1 cellular context compared by ENCODE assay signal in the genomic region with DNA sequence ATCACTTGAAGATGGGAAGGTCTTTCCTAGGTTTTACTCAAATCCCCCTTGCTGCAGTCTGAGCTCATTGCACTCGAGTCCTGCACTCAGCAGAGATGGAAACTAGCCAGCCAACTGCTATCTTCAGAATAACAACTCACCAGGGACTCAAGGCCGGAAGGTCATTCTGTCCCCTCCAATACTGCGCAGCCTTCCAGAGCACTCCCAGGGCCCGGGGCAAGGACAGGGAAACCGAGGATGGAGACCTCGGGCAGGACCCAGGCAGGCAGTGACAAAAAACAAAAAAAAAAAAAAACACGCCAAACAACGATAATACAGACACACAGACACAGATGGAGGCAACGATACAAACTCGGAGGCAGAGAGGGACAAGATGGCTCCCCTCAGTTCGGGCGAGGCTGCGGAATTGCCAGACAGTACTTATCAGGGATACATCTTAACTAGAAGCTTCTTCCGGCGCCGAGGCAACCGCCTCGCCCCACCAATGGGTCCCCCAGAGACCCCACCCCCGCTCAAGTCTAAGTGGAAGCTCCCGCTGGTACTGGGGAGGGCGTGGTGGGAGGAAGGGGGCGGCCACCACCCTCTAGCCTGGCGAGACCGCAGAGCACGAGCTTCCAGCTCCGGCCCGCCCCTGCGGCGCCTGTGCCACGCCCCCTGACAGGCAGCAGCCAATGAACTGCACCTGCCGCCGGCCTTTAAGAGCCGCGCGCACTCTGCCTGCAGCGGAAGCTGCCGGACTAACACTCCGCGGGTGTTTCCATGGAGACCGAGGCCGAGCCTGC.
TF ChIP-seq lines count a peak whose summit lies in the region.

No MANE protein-coding gene starts in this region.

TF ChIP-seq in K562, 482 proteins besides CTCF, POLR2A, EP300 and RAD21 (continued from another document and continues in another):
- TF ChIP-seq, protein P1, sequence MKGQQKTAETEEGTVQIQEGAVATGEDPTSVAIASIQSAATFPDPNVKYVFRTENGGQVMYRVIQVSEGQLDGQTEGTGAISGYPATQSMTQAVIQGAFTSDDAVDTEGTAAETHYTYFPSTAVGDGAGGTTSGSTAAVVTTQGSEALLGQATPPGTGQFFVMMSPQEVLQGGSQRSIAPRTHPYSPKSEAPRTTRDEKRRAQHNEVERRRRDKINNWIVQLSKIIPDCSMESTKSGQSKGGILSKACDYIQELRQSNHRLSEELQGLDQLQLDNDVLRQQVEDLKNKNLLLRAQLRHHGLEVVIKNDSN (CRISPR knock-in tag; IDR thresholded peaks at IDR 0.05) = peak; percentile 68
- TF ChIP-seq RFX7 (CRISPR knock-in tag; IDR thresholded peaks at IDR 0.05) (no peak), RBM22 (IDR thresholded peaks at IDR 0.05; ENCODE audit: low read depth, low read length, poor library complexity, severe bottlenecking) (peak; percentile 99), ZNF589 (CRISPR knock-in tag; IDR thresholded peaks at IDR 0.05; ENCODE audit: low read depth) (peak; percentile 67; the same call in 1 of the 2 replicates), ZNF263 (CRISPR knock-in tag; IDR thresholded peaks at IDR 0.05; ENCODE audit: borderline replicate concordance) (no peak), RFX1 (IDR thresholded peaks at IDR 0.05) (peak; percentile 100), KDM1A (IDR thresholded peaks at IDR 0.05) (peak in 1 of 2 experiments; percentile 25; a peak in 1 of 4 replicates), GTF2F1 (IDR thresholded peaks at IDR 0.05; ENCODE audit: low read depth, low read length) (0 out of 2 replicates have a peak, but pooled peaks have one; percentile 13), CBFA2T2 (conservative IDR thresholded peaks at IDR 0.05) (peak; percentile 35; the same call in 1 of the 2 replicates), MIER1 (IDR thresholded peaks at IDR 0.05; ENCODE audit: low read depth) (peak; percentile 43; the same call in 1 of the 2 replicates), ZNF431 (CRISPR knock-in tag; IDR thresholded peaks at IDR 0.05) (no peak), POLR2AphosphoS5 (IDR thresholded peaks at IDR 0.05; ENCODE audit: control insufficient read depth, insufficient read depth, low read depth, low read length) (peak; percentile 38; the same call in 1 of the 2 replicates), NCOR1 (IDR thresholded peaks at IDR 0.05) (peak; percentile 64), ATF1 (CRISPR knock-in tag; IDR thresholded peaks at IDR 0.05) (no peak), ATF1 (tag; IDR thresholded peaks at IDR 0.05) (peak; percentile 49), BCOR (IDR thresholded peaks at IDR 0.05) (peak; percentile 72), ZNF274 (IDR thresholded peaks at IDR 0.05; ENCODE audit: borderline replicate concordance, low read depth, low read length) (no peak), GABPA (tag; conservative IDR thresholded peaks at IDR 0.05; ENCODE audit: low read depth) (peak; percentile 82), PML (IDR thresholded peaks at IDR 0.05; ENCODE audit: low read length) (peak; percentile 17; the same call in 1 of the 2 replicates), KHSRP (IDR thresholded peaks at IDR 0.05) (no peak), CREM (IDR thresholded peaks at IDR 0.05; ENCODE audit: low read depth) (peak; percentile 42; the same call in 1 of the 2 replicates), MXI1 (IDR thresholded peaks at IDR 0.05; ENCODE audit: low read depth, low read length) (peak; percentile 98), ZNF707 (CRISPR knock-in tag; conservative IDR thresholded peaks at IDR 0.05) (no peak), FIP1L1 (IDR thresholded peaks at IDR 0.05; ENCODE audit: low read depth, low read length, poor library complexity, severe bottlenecking) (no peak), YY1 (IDR thresholded peaks at IDR 0.05; ENCODE audit: borderline replicate concordance in 1 of 3, control insufficient read depth in 1 of 3, extremely low read depth in 1 of 3, insufficient read depth in 3 of 3, insufficient read length in 1 of 3, insufficient replicate concordance in 2 of 3, low read depth in 1 of 3, low read length in 2 of 3) (peak; percentile 52 to 92 (median 82)), KDM4B (IDR thresholded peaks at IDR 0.05; ENCODE audit: borderline replicate concordance in 2 of 2, low read depth in 1 of 2) (peak in 1 of 2 experiments; percentile 57; a peak in 1 of 4 replicates), POU5F1 (IDR thresholded peaks at IDR 0.05; ENCODE audit: borderline replicate concordance, low read depth, low read length, partially characterized antibody) (no peak), POLR2H (tag; IDR thresholded peaks at IDR 0.05; ENCODE audit: low read depth) (peak; percentile 89), CCNT2 (IDR thresholded peaks at IDR 0.05; ENCODE audit: borderline replicate concordance, extremely low read depth, insufficient read length, low read depth, low read length) (peak; percentile 90), ARNT (IDR thresholded peaks at IDR 0.05) (peak in 1 of 2 experiments; percentile 51; a peak in 2 of 4 replicates), SUPT5H (IDR thresholded peaks at IDR 0.05) (peak; percentile 84)
- TF ChIP-seq, protein P2, sequence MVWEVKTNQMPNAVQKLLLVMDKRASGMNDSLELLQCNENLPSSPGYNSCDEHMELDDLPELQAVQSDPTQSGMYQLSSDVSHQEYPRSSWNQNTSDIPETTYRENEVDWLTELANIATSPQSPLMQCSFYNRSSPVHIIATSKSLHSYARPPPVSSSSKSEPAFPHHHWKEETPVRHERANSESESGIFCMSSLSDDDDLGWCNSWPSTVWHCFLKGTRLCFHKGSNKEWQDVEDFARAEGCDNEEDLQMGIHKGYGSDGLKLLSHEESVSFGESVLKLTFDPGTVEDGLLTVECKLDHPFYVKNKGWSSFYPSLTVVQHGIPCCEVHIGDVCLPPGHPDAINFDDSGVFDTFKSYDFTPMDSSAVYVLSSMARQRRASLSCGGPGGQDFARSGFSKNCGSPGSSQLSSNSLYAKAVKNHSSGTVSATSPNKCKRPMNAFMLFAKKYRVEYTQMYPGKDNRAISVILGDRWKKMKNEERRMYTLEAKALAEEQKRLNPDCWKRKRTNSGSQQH (CRISPR knock-in tag; IDR thresholded peaks at IDR 0.05) = peak; percentile 71; the same call in 1 of the 2 replicates
- TF ChIP-seq, protein P3, sequence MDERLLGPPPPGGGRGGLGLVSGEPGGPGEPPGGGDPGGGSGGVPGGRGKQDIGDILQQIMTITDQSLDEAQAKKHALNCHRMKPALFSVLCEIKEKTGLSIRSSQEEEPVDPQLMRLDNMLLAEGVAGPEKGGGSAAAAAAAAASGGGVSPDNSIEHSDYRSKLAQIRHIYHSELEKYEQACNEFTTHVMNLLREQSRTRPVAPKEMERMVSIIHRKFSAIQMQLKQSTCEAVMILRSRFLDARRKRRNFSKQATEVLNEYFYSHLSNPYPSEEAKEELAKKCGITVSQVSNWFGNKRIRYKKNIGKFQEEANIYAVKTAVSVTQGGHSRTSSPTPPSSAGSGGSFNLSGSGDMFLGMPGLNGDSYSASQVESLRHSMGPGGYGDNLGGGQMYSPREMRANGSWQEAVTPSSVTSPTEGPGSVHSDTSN (CRISPR knock-in tag; IDR thresholded peaks at IDR 0.05; ENCODE audit: low read depth) = no peak
- TF ChIP-seq, protein P3 (tag; conservative IDR thresholded peaks at IDR 0.05; ENCODE audit: low read depth) = no peak
- TF ChIP-seq, protein P4, sequence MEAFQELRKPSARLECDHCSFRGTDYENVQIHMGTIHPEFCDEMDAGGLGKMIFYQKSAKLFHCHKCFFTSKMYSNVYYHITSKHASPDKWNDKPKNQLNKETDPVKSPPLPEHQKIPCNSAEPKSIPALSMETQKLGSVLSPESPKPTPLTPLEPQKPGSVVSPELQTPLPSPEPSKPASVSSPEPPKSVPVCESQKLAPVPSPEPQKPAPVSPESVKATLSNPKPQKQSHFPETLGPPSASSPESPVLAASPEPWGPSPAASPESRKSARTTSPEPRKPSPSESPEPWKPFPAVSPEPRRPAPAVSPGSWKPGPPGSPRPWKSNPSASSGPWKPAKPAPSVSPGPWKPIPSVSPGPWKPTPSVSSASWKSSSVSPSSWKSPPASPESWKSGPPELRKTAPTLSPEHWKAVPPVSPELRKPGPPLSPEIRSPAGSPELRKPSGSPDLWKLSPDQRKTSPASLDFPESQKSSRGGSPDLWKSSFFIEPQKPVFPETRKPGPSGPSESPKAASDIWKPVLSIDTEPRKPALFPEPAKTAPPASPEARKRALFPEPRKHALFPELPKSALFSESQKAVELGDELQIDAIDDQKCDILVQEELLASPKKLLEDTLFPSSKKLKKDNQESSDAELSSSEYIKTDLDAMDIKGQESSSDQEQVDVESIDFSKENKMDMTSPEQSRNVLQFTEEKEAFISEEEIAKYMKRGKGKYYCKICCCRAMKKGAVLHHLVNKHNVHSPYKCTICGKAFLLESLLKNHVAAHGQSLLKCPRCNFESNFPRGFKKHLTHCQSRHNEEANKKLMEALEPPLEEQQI (IDR thresholded peaks at IDR 0.05) = no peak
- TF ChIP-seq, protein P5, sequence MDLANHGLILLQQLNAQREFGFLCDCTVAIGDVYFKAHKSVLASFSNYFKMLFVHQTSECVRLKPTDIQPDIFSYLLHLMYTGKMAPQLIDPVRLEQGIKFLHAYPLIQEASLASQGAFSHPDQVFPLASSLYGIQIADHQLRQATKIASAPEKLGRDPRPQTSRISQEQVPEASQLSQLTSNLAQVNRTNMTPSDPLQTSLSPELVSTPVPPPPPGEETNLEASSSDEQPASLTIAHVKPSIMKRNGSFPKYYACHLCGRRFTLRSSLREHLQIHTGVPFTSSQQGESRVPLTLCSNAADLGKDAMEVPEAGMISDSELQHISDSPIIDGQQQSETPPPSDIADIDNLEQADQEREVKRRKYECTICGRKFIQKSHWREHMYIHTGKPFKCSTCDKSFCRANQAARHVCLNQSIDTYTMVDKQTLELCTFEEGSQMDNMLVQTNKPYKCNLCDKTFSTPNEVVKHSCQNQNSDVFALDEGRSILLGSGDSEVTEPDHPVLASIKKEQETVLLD (IDR thresholded peaks at IDR 0.05) = peak; percentile 54; the same call in 1 of the 2 replicates
- TF ChIP-seq, protein P6, sequence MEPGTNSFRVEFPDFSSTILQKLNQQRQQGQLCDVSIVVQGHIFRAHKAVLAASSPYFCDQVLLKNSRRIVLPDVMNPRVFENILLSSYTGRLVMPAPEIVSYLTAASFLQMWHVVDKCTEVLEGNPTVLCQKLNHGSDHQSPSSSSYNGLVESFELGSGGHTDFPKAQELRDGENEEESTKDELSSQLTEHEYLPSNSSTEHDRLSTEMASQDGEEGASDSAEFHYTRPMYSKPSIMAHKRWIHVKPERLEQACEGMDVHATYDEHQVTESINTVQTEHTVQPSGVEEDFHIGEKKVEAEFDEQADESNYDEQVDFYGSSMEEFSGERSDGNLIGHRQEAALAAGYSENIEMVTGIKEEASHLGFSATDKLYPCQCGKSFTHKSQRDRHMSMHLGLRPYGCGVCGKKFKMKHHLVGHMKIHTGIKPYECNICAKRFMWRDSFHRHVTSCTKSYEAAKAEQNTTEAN (CRISPR knock-in tag; IDR thresholded peaks at IDR 0.05) = 0 out of 2 replicates have a peak, but pooled peaks have one; percentile 49
- TF ChIP-seq, protein P7, sequence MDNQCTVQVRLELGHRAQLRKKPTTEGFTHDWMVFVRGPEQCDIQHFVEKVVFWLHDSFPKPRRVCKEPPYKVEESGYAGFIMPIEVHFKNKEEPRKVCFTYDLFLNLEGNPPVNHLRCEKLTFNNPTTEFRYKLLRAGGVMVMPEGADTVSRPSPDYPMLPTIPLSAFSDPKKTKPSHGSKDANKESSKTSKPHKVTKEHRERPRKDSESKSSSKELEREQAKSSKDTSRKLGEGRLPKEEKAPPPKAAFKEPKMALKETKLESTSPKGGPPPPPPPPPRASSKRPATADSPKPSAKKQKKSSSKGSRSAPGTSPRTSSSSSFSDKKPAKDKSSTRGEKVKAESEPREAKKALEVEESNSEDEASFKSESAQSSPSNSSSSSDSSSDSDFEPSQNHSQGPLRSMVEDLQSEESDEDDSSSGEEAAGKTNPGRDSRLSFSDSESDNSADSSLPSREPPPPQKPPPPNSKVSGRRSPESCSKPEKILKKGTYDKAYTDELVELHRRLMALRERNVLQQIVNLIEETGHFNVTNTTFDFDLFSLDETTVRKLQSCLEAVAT (IDR thresholded peaks at IDR 0.05) = peak; percentile 70 to 77; a peak in 2 of 4 replicates
- TF ChIP-seq, protein P8, sequence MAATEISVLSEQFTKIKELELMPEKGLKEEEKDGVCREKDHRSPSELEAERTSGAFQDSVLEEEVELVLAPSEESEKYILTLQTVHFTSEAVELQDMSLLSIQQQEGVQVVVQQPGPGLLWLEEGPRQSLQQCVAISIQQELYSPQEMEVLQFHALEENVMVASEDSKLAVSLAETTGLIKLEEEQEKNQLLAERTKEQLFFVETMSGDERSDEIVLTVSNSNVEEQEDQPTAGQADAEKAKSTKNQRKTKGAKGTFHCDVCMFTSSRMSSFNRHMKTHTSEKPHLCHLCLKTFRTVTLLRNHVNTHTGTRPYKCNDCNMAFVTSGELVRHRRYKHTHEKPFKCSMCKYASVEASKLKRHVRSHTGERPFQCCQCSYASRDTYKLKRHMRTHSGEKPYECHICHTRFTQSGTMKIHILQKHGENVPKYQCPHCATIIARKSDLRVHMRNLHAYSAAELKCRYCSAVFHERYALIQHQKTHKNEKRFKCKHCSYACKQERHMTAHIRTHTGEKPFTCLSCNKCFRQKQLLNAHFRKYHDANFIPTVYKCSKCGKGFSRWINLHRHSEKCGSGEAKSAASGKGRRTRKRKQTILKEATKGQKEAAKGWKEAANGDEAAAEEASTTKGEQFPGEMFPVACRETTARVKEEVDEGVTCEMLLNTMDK (IDR thresholded peaks at IDR 0.05; ENCODE audit: borderline replicate concordance, insufficient read depth, low read depth, low read length, poor library complexity, severe bottlenecking) = no peak
- TF ChIP-seq, protein P9, sequence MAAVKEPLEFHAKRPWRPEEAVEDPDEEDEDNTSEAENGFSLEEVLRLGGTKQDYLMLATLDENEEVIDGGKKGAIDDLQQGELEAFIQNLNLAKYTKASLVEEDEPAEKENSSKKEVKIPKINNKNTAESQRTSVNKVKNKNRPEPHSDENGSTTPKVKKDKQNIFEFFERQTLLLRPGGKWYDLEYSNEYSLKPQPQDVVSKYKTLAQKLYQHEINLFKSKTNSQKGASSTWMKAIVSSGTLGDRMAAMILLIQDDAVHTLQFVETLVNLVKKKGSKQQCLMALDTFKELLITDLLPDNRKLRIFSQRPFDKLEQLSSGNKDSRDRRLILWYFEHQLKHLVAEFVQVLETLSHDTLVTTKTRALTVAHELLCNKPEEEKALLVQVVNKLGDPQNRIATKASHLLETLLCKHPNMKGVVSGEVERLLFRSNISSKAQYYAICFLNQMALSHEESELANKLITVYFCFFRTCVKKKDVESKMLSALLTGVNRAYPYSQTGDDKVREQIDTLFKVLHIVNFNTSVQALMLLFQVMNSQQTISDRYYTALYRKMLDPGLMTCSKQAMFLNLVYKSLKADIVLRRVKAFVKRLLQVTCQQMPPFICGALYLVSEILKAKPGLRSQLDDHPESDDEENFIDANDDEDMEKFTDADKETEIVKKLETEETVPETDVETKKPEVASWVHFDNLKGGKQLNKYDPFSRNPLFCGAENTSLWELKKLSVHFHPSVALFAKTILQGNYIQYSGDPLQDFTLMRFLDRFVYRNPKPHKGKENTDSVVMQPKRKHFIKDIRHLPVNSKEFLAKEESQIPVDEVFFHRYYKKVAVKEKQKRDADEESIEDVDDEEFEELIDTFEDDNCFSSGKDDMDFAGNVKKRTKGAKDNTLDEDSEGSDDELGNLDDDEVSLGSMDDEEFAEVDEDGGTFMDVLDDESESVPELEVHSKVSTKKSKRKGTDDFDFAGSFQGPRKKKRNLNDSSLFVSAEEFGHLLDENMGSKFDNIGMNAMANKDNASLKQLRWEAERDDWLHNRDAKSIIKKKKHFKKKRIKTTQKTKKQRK (IDR thresholded peaks at IDR 0.05; ENCODE audit: borderline replicate concordance, low read depth, low read length) = no peak
